In the genomic region with DNA sequence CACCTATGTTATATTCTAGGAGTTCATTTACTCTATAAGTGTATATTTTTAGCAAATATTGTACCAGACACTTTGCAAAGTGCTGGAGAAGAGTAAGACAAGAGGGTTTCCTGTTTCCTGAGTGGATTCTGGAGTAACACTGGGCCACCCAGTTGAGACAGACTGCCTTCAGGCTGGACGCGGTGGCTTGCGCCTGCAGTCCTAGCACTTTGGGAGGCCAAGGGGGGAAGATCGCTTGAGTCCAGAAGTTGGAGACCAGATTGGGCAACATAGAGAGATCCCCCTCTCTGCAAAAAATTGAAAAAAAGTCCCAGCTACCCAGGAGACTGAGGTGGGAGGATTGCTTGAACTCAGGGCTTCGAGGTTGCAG, we compare ENCODE assay signal across 8 cellular contexts. TPM values are rescaled to one million over a fixed set of nuclear protein-coding genes. Genes with fewer than 3 reads are reported as not detected.
A peak's percentile ranks its signal among the peaks of the same experiment; 100 is the strongest.
DNase-seq lines count a peak whose midpoint lies in the region; ATAC-seq, FAIRE-seq and TF ChIP-seq lines count a peak whose summit lies in the region.

No MANE protein-coding gene starts in this region.

- H3K9me3 ChIP-seq in HepG2 (ENCODE audit: low read length), result no peaks in the 10 kb centered on the region
- no peaks in the 10 kb centered on the region for H3K9me3 ChIP-seq in suprapubic skin

- peak overlapping the region; percentile 93 to 98 (median 96); a peak in 5 of 6 replicates for H3K4me3 ChIP-seq in HepG2 (replicated peaks in 1 of 3; ENCODE audit: insufficient read depth in 1 of 3, low read depth in 2 of 3, low read length in 3 of 3)
- peak overlapping the region; percentile 75 for H3K4me3 ChIP-seq in suprapubic skin

- CTCF ChIA-PET in activated CD4-positive, alpha-beta T cell treated with anti-CD3 and anti-CD28 coated beads, Interleukin-2, amount 10 ng/mL, durations not matched to agents 7 days and 5 days (lab: Charles Lee), result interaction anchor here (1.2 to 1.8 kb wide), 2 partner anchors 8 to 18 kb away, joined by 3 to 6 read pairs; a partner anchor contains a TSS
- CTCF ChIA-PET in HepG2 (lab: Yijun Ruan, JAX; ENCODE audit: low intra/inter-chr PET ratio, low total read pairs), result no interaction called here

- H3K27ac ChIP-seq in HepG2 (ENCODE audit: extremely low read length, insufficient read depth, low read length) (peak overlapping the region; percentile 96), suprapubic skin (no peak overlapping the region)

- no TSS peak for BruUV-seq in HepG2 (replicated peaks; lab: Mats Ljungman, UMichigan)

- intact Hi-C loops in HepG2 (cut with micrococcal nuclease; ENCODE audit: unreplicated experiment), result loop anchor here (1.0 to 2.0 kb wide), 2 partner anchors 14 to 57 kb away; a partner anchor contains a TSS

- peaks cover 9% of the 10 kb centered on the region for H3K9me3 Mint-ChIP-seq in activated CD4-positive, alpha-beta T cell treated with anti-CD3 and anti-CD28 coated beads, Interleukin-2, amount 10 ng/mL, durations not matched to agents 7 days and 5 days
- H3K9me3 Mint-ChIP-seq in activated naive CD4-positive, alpha-beta T cell treated with anti-CD3 and anti-CD28 coated beads, Interleukin-2, amount 50 U/mL, for 72 hours, result peaks cover 0 to 5% of the 10 kb centered on the region in 2 donors

- FAIRE-seq in HepG2 (lab: Jason Lieb, UNC), result no peak

- peak; percentile 4 to 16 for ATAC-seq in activated naive CD4-positive, alpha-beta T cell treated with anti-CD3 and anti-CD28 coated beads, Interleukin-2, amount 50 U/mL, for 72 hours
- ATAC-seq in HepG2 (no peak), GM19023 (IDR thresholded peaks at IDR 0.05; ENCODE audit: unreplicated experiment) (no peak), GM21825 (IDR thresholded peaks at IDR 0.05; ENCODE audit: unreplicated experiment) (no peak)

- H3K27me3 ChIP-seq in HepG2 (ENCODE audit: control insufficient read depth in 1 of 2, insufficient read depth in 2 of 2, low read length in 2 of 2) (no peaks in the 10 kb centered on the region; a peak in 1 of 5 replicates), suprapubic skin (no peaks in the 10 kb centered on the region)

- TF ChIP-seq CTCF in HepG2 (CRISPR knock-in tag; IDR thresholded peaks at IDR 0.05) (no peak), suprapubic skin (IDR thresholded peaks at IDR 0.05) (no peak)

- H3K36me3 Mint-ChIP-seq in activated CD4-positive, alpha-beta T cell treated with anti-CD3 and anti-CD28 coated beads, Interleukin-2, amount 10 ng/mL, durations not matched to agents 7 days and 5 days (ENCODE audit: low read depth), result peaks cover 33% of the 10 kb centered on the region
- H3K36me3 Mint-ChIP-seq in activated naive CD4-positive, alpha-beta T cell treated with anti-CD3 and anti-CD28 coated beads, Interleukin-2, amount 50 U/mL, for 72 hours, result peaks cover 20 to 23% of the 10 kb centered on the region in 2 donors

- peaks cover 55% of the 10 kb centered on the region for H3K4me1 Mint-ChIP-seq in activated CD4-positive, alpha-beta T cell treated with anti-CD3 and anti-CD28 coated beads, Interleukin-2, amount 10 ng/mL, durations not matched to agents 7 days and 5 days

- H3K9ac ChIP-seq in HepG2 (ENCODE audit: insufficient read depth, low read depth, low read length), result peak overlapping the region; percentile 99

- peaks cover 27% of the 10 kb centered on the region for H3K79me2 ChIP-seq in HepG2 (ENCODE audit: insufficient read depth, low read length)

- peaks cover 12 to 27% of the 10 kb centered on the region in 2 experiments for H3K36me3 ChIP-seq in HepG2 (replicated peaks in 1 of 2; ENCODE audit: control insufficient read depth in 1 of 2, insufficient read depth in 2 of 2, low read length in 2 of 2)
- H3K36me3 ChIP-seq in suprapubic skin, result peaks cover 26% of the 10 kb centered on the region

- peaks cover 5% of the 10 kb centered on the region for H3K27me3 Mint-ChIP-seq in activated CD4-positive, alpha-beta T cell treated with anti-CD3 and anti-CD28 coated beads, Interleukin-2, amount 10 ng/mL, durations not matched to agents 7 days and 5 days

- in situ Hi-C loops in HepG2 (cut with HindIII; ENCODE audit: extremely low pct_ligation_motif_present, low pct_unique_long_range_greater_than_20kb), result no loop called here

- H3K4me1 ChIP-seq in HepG2 (ENCODE audit: insufficient read depth, low read length) (peaks cover 25% of the 10 kb centered on the region), suprapubic skin (peaks cover 20% of the 10 kb centered on the region)

- TF ChIP-seq RAD21 in HepG2 (CRISPR knock-in tag; IDR thresholded peaks at IDR 0.05), result no peak

- peak overlapping the region; percentile 94 for H3K27ac Mint-ChIP-seq in activated CD4-positive, alpha-beta T cell treated with anti-CD3 and anti-CD28 coated beads, Interleukin-2, amount 10 ng/mL, durations not matched to agents 7 days and 5 days
- peak overlapping the region; percentile 92 to 99 for H3K27ac Mint-ChIP-seq in activated naive CD4-positive, alpha-beta T cell treated with anti-CD3 and anti-CD28 coated beads, Interleukin-2, amount 50 U/mL, for 72 hours

- peak overlapping the region; percentile 98 for H3K4me3 Mint-ChIP-seq in activated CD4-positive, alpha-beta T cell treated with anti-CD3 and anti-CD28 coated beads, Interleukin-2, amount 10 ng/mL, durations not matched to agents 7 days and 5 days

- no peak for TF ChIP-seq POLR2A in HepG2 (IDR thresholded peaks at IDR 0.05; ENCODE audit: insufficient read depth in 1 of 2, low read depth in 2 of 2, low read length in 2 of 2)
- TF ChIP-seq POLR2A in suprapubic skin (IDR thresholded peaks at IDR 0.05), result no peak

- peak overlapping the region; percentile 97 for H3K4me2 ChIP-seq in HepG2 (ENCODE audit: low read depth, low read length)

- POLR2A ChIA-PET in activated CD4-positive, alpha-beta T cell treated with anti-CD3 and anti-CD28 coated beads, Interleukin-2, amount 10 ng/mL, durations not matched to agents 7 days and 5 days (lab: Charles Lee), result no interaction called here
- POLR2A ChIA-PET in HepG2 (lab: Yijun Ruan, JAX), result interaction anchor here (1.0 to 2.9 kb wide), 18 partner anchors 13 to 388 kb away, joined by 3 to 23 read pairs (median 5); a partner anchor contains a TSS

- DNase-seq in activated CD4-positive, alpha-beta T cell treated with anti-CD3 and anti-CD28 coated beads, Interleukin-2, amount 10 ng/mL, durations not matched to agents 7 days and 5 days, result no peak
- DNase-seq in activated CD4-positive, alpha-beta T cell treated with anti-CD3 and anti-CD28 coated beads, Interleukin-2, amount 50 U/mL, for 48 hours, result no peak
- no peak for DNase-seq in activated naive CD4-positive, alpha-beta T cell treated with anti-CD3 and anti-CD28 coated beads, Interleukin-2, amount 50 U/mL, for 72 hours (ENCODE audit: low spot score in 2 of 2)
- DNase-seq in HepG2 (ENCODE audit: low spot score) (no peak), suprapubic skin (ENCODE audit: low spot score in 2 of 2) (no peak), SW 1271 (lab: John Stamatoyannopoulos, UW) (no peak)

- no peaks in the 10 kb centered on the region for H4K20me1 ChIP-seq in HepG2 (ENCODE audit: insufficient read depth, low read length)

- 89% methylated on average over 5 of the region's 5 CpGs for whole genome bisulfite sequencing in HepG2 (ENCODE audit: low lambda C conversion rate)
- WGBS in suprapubic skin, result 84% methylated on average over 5 of the region's 5 CpGs

- H2AFZ ChIP-seq in HepG2 (ENCODE audit: low read length), result peak overlapping the region; percentile 45

- TF ChIP-seq EP300 in HepG2 (IDR thresholded peaks at IDR 0.05; ENCODE audit: low read depth in 2 of 2, low read length in 2 of 2), result no peak
- no peak for TF ChIP-seq EP300 in HepG2 (CRISPR knock-in tag; IDR thresholded peaks at IDR 0.05; ENCODE audit: borderline replicate concordance)
- TF ChIP-seq EP300 in suprapubic skin (IDR thresholded peaks at IDR 0.05), result no peak

RNA-seq across cellular contexts. Expression of a gene that starts 0.8 kb away (rescaled TPM):
- total RNA-seq in activated CD4-positive, alpha-beta T cell treated with anti-CD3 and anti-CD28 coated beads, Interleukin-2, amount 10 ng/mL, durations not matched to agents 7 days and 5 days, result 10 to 100 TPM; 28.5 to 31.1 TPM
- 10 to 100 TPM; 30.7 to 31.8 TPM for total RNA-seq in activated naive CD4-positive, alpha-beta T cell treated with anti-CD3 and anti-CD28 coated beads, Interleukin-2, amount 50 U/mL, for 72 hours
- total RNA-seq in HepG2 (2016; rRNA removed; fragmentation: Illumina TruSeq; extraction: Trizol), result 16.3 and 16.8 TPM in 2 replicates
- total RNA-seq in HepG2 (2016; cell fraction: cytosol; rRNA removed; fragmentation: Illumina TruSeq; extraction: Trizol; ENCODE audit: low read depth), result 5.3 and 8.9 TPM in 2 replicates
- total RNA-seq in HepG2 (2016; cell fraction: insoluble cytoplasmic fraction; rRNA removed; fragmentation: Illumina TruSeq; extraction: Trizol), result 16.4 and 17.2 TPM in 2 replicates
- 6.3 and 7.2 TPM in 2 replicates for total RNA-seq in HepG2 (2016; cell fraction: membrane; rRNA removed; fragmentation: Illumina TruSeq; extraction: Trizol)
- total RNA-seq in HepG2 (2016; cell fraction: nucleus; rRNA removed; fragmentation: Illumina TruSeq; extraction: Trizol), result 17.7 and 18.0 TPM in 2 replicates
- polyA plus RNA-seq in HepG2 (2011; rRNA removed), result 12.1 and 12.3 TPM in 2 replicates
- 8.5 and 9.3 TPM in 2 replicates for polyA plus RNA-seq in HepG2 (2011; cell fraction: cytosol; rRNA removed)
- polyA plus RNA-seq in HepG2 (2011; cell fraction: nucleus; rRNA removed), result 19.5 and 21.4 TPM in 2 replicates
- 6.9 and 7.4 TPM in 2 replicates for polyA plus RNA-seq in HepG2 (2012)
- 0.67 and 0.86 TPM in 2 replicates for polyA plus RNA-seq in HepG2 (2016; cell fraction: cytosol; fragmentation: Illumina TruSeq; extraction: Trizol; ENCODE audit: low read depth)
- polyA plus RNA-seq in HepG2 (2016; cell fraction: insoluble cytoplasmic fraction; fragmentation: Illumina TruSeq; extraction: Trizol; ENCODE audit: low read depth), result 10.6 and 12.8 TPM in 2 replicates
- 1.9 and 2.2 TPM in 2 replicates for polyA plus RNA-seq in HepG2 (2016; cell fraction: membrane; fragmentation: Illumina TruSeq; extraction: Trizol; ENCODE audit: low read depth)
- polyA plus RNA-seq in HepG2 (2016; cell fraction: nucleus; fragmentation: Illumina TruSeq; extraction: Trizol; ENCODE audit: insufficient read depth, low read depth), result 22.2 and 24.0 TPM in 2 replicates
- polyA minus RNA-seq in HepG2 (2011; rRNA and poly(A)+ RNA removed; ENCODE audit: low replicate concordance), result 23.9 and 24.6 TPM in 2 replicates
- polyA minus RNA-seq in HepG2 (2011; cell fraction: cytosol; rRNA and poly(A)+ RNA removed), result 7.1 and 8.5 TPM in 2 replicates
- 29.0 and 31.5 TPM in 2 replicates for polyA minus RNA-seq in HepG2 (2011; cell fraction: nucleus; rRNA and poly(A)+ RNA removed)
- 10 to 100 TPM; 15.3 to 46.1 (median 20.0) TPM for total RNA-seq in suprapubic skin

RNA-seq across cellular contexts. Expression of a gene that starts 17.9 kb away (rescaled TPM):
- total RNA-seq in activated CD4-positive, alpha-beta T cell treated with anti-CD3 and anti-CD28 coated beads, Interleukin-2, amount 10 ng/mL, durations not matched to agents 7 days and 5 days, result 1 to 10 TPM; 1.2 to 1.3 TPM
- total RNA-seq in activated naive CD4-positive, alpha-beta T cell treated with anti-CD3 and anti-CD28 coated beads, Interleukin-2, amount 50 U/mL, for 72 hours, result 1 to 10 TPM in 1 of 2 donors, under 1 TPM in 1; 0.76 to 4.1 TPM
- 0.60 and 0.95 TPM in 2 replicates for total RNA-seq in HepG2 (2016; rRNA removed; fragmentation: Illumina TruSeq; extraction: Trizol)
- 2.2 and 2.6 TPM in 2 replicates for total RNA-seq in HepG2 (2016; cell fraction: cytosol; rRNA removed; fragmentation: Illumina TruSeq; extraction: Trizol; ENCODE audit: low read depth)
- total RNA-seq in HepG2 (2016; cell fraction: insoluble cytoplasmic fraction; rRNA removed; fragmentation: Illumina TruSeq; extraction: Trizol), result 0.42 and 0.65 TPM in 2 replicates
- 1.3 and 1.4 TPM in 2 replicates for total RNA-seq in HepG2 (2016; cell fraction: membrane; rRNA removed; fragmentation: Illumina TruSeq; extraction: Trizol)
- total RNA-seq in HepG2 (2016; cell fraction: nucleus; rRNA removed; fragmentation: Illumina TruSeq; extraction: Trizol), result 1.3 and 1.4 TPM in 2 replicates
- polyA plus RNA-seq in HepG2 (2011; rRNA removed), result 0.78 and 1.6 TPM in 2 replicates
- 0.83 and 1.5 TPM in 2 replicates for polyA plus RNA-seq in HepG2 (2011; cell fraction: cytosol; rRNA removed)
- 3.0 and 3.2 TPM in 2 replicates for polyA plus RNA-seq in HepG2 (2011; cell fraction: nucleus; rRNA removed)
- 1.9 and 2.5 TPM in 2 replicates for polyA plus RNA-seq in HepG2 (2012)
- polyA plus RNA-seq in HepG2 (2016; cell fraction: cytosol; fragmentation: Illumina TruSeq; extraction: Trizol; ENCODE audit: low read depth), result 1.4 and 2.2 TPM in 2 replicates
- 0.38 and 0.45 TPM in 2 replicates for polyA plus RNA-seq in HepG2 (2016; cell fraction: insoluble cytoplasmic fraction; fragmentation: Illumina TruSeq; extraction: Trizol; ENCODE audit: low read depth)
- 1.4 and 1.9 TPM in 2 replicates for polyA plus RNA-seq in HepG2 (2016; cell fraction: membrane; fragmentation: Illumina TruSeq; extraction: Trizol; ENCODE audit: low read depth)
- 1.1 and 2.7 TPM in 2 replicates for polyA plus RNA-seq in HepG2 (2016; cell fraction: nucleus; fragmentation: Illumina TruSeq; extraction: Trizol; ENCODE audit: insufficient read depth, low read depth)
- 0.12 and 0.19 TPM in 2 replicates for polyA minus RNA-seq in HepG2 (2011; rRNA and poly(A)+ RNA removed; ENCODE audit: low replicate concordance)
- 1.1 TPM in 1 of 2 replicates, not detected in the other for polyA minus RNA-seq in HepG2 (2011; cell fraction: cytosol; rRNA and poly(A)+ RNA removed)
- polyA minus RNA-seq in HepG2 (2011; cell fraction: nucleus; rRNA and poly(A)+ RNA removed), result 0.90 and 1.2 TPM in 2 replicates
- 1 to 10 TPM; 1.4 to 6.8 (median 2.1) TPM for total RNA-seq in suprapubic skin

RNA-seq across cellular contexts. Expression of a gene that starts 57.5 kb away (rescaled TPM):
- total RNA-seq in activated CD4-positive, alpha-beta T cell treated with anti-CD3 and anti-CD28 coated beads, Interleukin-2, amount 10 ng/mL, durations not matched to agents 7 days and 5 days, result 10 to 100 TPM; 92.0 to 92.7 TPM
- 10 to 100 TPM; 50.8 to 66.7 TPM for total RNA-seq in activated naive CD4-positive, alpha-beta T cell treated with anti-CD3 and anti-CD28 coated beads, Interleukin-2, amount 50 U/mL, for 72 hours
- 53.4 and 54.8 TPM in 2 replicates for total RNA-seq in HepG2 (2016; rRNA removed; fragmentation: Illumina TruSeq; extraction: Trizol)
- 16.2 and 27.8 TPM in 2 replicates for total RNA-seq in HepG2 (2016; cell fraction: cytosol; rRNA removed; fragmentation: Illumina TruSeq; extraction: Trizol; ENCODE audit: low read depth)
- 55.5 and 56.9 TPM in 2 replicates for total RNA-seq in HepG2 (2016; cell fraction: insoluble cytoplasmic fraction; rRNA removed; fragmentation: Illumina TruSeq; extraction: Trizol)
- total RNA-seq in HepG2 (2016; cell fraction: membrane; rRNA removed; fragmentation: Illumina TruSeq; extraction: Trizol), result 43.6 and 47.0 TPM in 2 replicates
- 62.9 and 68.9 TPM in 2 replicates for total RNA-seq in HepG2 (2016; cell fraction: nucleus; rRNA removed; fragmentation: Illumina TruSeq; extraction: Trizol)
- 75.6 and 83.2 TPM in 2 replicates for polyA plus RNA-seq in HepG2 (2011; rRNA removed)
- 46.0 and 47.5 TPM in 2 replicates for polyA plus RNA-seq in HepG2 (2011; cell fraction: cytosol; rRNA removed)
- 141 and 161 TPM in 2 replicates for polyA plus RNA-seq in HepG2 (2011; cell fraction: nucleus; rRNA removed)
- 32.8 and 35.8 TPM in 2 replicates for polyA plus RNA-seq in HepG2 (2012)
- 22.2 and 35.6 TPM in 2 replicates for polyA plus RNA-seq in HepG2 (2016; cell fraction: cytosol; fragmentation: Illumina TruSeq; extraction: Trizol; ENCODE audit: low read depth)
- 41.3 and 42.7 TPM in 2 replicates for polyA plus RNA-seq in HepG2 (2016; cell fraction: insoluble cytoplasmic fraction; fragmentation: Illumina TruSeq; extraction: Trizol; ENCODE audit: low read depth)
- polyA plus RNA-seq in HepG2 (2016; cell fraction: membrane; fragmentation: Illumina TruSeq; extraction: Trizol; ENCODE audit: low read depth), result 30.7 and 38.8 TPM in 2 replicates
- polyA plus RNA-seq in HepG2 (2016; cell fraction: nucleus; fragmentation: Illumina TruSeq; extraction: Trizol; ENCODE audit: insufficient read depth, low read depth), result 77.8 and 80.4 TPM in 2 replicates
- 46.6 and 83.6 TPM in 2 replicates for polyA minus RNA-seq in HepG2 (2011; rRNA and poly(A)+ RNA removed; ENCODE audit: low replicate concordance)
- 24.0 and 25.8 TPM in 2 replicates for polyA minus RNA-seq in HepG2 (2011; cell fraction: cytosol; rRNA and poly(A)+ RNA removed)
- 176 and 200 TPM in 2 replicates for polyA minus RNA-seq in HepG2 (2011; cell fraction: nucleus; rRNA and poly(A)+ RNA removed)
- 100 to 1,000 TPM; 122 to 240 (median 146) TPM for total RNA-seq in suprapubic skin

Comparison
In these comparisons a context has a peak if more than half of its experiments do, and no peak if none do; other contexts are left out.
1. ATAC-seq: peak in activated naive CD4-positive, alpha-beta T cell treated with anti-CD3 and anti-CD28 coated beads, Interleukin-2, amount 50 U/mL, for 72 hours (2 of 2); none in HepG2 (single experiment), GM19023 (single experiment) and GM21825 (single experiment).